ENCODE assay signal across 16 cellular contexts in genomic region chr3:14000556-14000955, GRCh38.
DNase-seq lines count a peak whose midpoint lies in the region; ATAC-seq, FAIRE-seq and TF ChIP-seq lines count a peak whose summit lies in the region.
"Had no signal": no experiment of that assay in that cellular context is flagged by ENCODE, and none has a peak within 500 bp of the region (broad histone marks: within the 10 kb centered on the region; RNA-seq: fewer than 3 reads in every experiment).

No MANE protein-coding gene starts in this region.

- H3K4me3 ChIP-seq in A673 (ENCODE audit: low read depth, low read length, poor library complexity, severe bottlenecking) (no peak overlapping the region), astrocyte (ENCODE audit: insufficient read depth, low read depth, low read length) (no peak overlapping the region), right lobe of liver (no peak overlapping the region)
- H3K4me3 ChIP-seq: A549 had no signal

- no peaks in the 10 kb centered on the region for H4K20me1 ChIP-seq in astrocyte (ENCODE audit: insufficient read depth, low read length)

- H3K36me3 ChIP-seq in A673 (ENCODE audit: insufficient read depth, low read length, poor library complexity, severe bottlenecking), result no peaks in the 10 kb centered on the region
- H3K36me3 ChIP-seq in astrocyte (ENCODE audit: insufficient read depth, low read length), result no peaks in the 10 kb centered on the region
- no peaks in the 10 kb centered on the region for H3K36me3 ChIP-seq in right lobe of liver

- H3K4me3 Mint-ChIP-seq in HFFc6, result no peak overlapping the region; the same call in 1 of the 2 replicates
- no peak overlapping the region for H3K4me3 Mint-ChIP-seq in astrocyte (ENCODE audit: unreplicated experiment)
- no peak overlapping the region for H3K4me3 Mint-ChIP-seq in activated CD4-positive, alpha-beta memory T cell treated with anti-CD3 and anti-CD28 coated beads, Interleukin-2, amount 10 ng/mL, durations not matched to agents 7 days and 5 days

- TF ChIP-seq POLR2A in right lobe of liver (IDR thresholded peaks at IDR 0.05), result no peak

- H3K27me3 Mint-ChIP-seq in HFFc6 (ENCODE audit: insufficient read depth) (peaks cover 2% of the 10 kb centered on the region; the same call in 1 of the 2 replicates), astrocyte (ENCODE audit: low read depth, unreplicated experiment) (peaks cover 8% of the 10 kb centered on the region)
- H3K27me3 Mint-ChIP-seq in activated CD4-positive, alpha-beta memory T cell treated with anti-CD3 and anti-CD28 coated beads, Interleukin-2, amount 10 ng/mL, durations not matched to agents 7 days and 5 days, result peaks cover 1% of the 10 kb centered on the region

- H3K27me3 ChIP-seq in A673 (replicated peaks; ENCODE audit: insufficient read depth, low read depth, low read length, poor library complexity), result no peaks in the 10 kb centered on the region
- no peaks in the 10 kb centered on the region for H3K27me3 ChIP-seq in astrocyte (ENCODE audit: insufficient read depth, low read length)
- H3K27me3 ChIP-seq in right lobe of liver, result no peaks in the 10 kb centered on the region

- H3K79me2 ChIP-seq in astrocyte (ENCODE audit: insufficient read depth, low read length), result no peaks in the 10 kb centered on the region

- no TSS peak for BruUV-seq in A673 (replicated peaks; lab: Mats Ljungman, UMichigan)

- 39% methylated on average over 2 of the region's 2 CpGs for WGBS in right lobe of liver (ENCODE audit: insufficient coverage, low coverage, low lambda C conversion rate, missing lambda C conversion rate)

- intact Hi-C loops in A673 (cut with micrococcal nuclease; ENCODE audit: unreplicated experiment) (no loop called here), right lobe of liver (cut with DNase I) (no loop called here)

- DNase-seq in A673 (ENCODE audit: low spot score), result peak; percentile 37
- DNase-seq in HFFc6, result no peak
- no peak for DNase-seq in astrocyte (ENCODE audit: low read depth)
- DNase-seq in foreskin melanocyte, result peak; percentile 87
- no peak for DNase-seq in activated CD4-positive, alpha-beta memory T cell treated with anti-CD3 and anti-CD28 coated beads, Interleukin-2, amount 10 ng/mL, durations not matched to agents 7 days and 5 days
- DNase-seq in right lobe of liver, result no peak
- DNase-seq: Kasumi-1, MV-4-11, NCI-H1417, NCI-H187 treated with DMSO at 0.1 percent for 48 hours, NCI-H2171, NCI-H446, NCI-H69 had no signal

- H3K27ac Mint-ChIP-seq in HFFc6, result peak overlapping the region; percentile 55; the same call in 1 of the 2 replicates
- peak overlapping the region; percentile 75 for H3K27ac Mint-ChIP-seq in astrocyte (ENCODE audit: unreplicated experiment)
- no peak overlapping the region for H3K27ac Mint-ChIP-seq in activated CD4-positive, alpha-beta memory T cell treated with anti-CD3 and anti-CD28 coated beads, Interleukin-2, amount 10 ng/mL, durations not matched to agents 7 days and 5 days

- TF ChIP-seq CTCF in A673 (conservative IDR thresholded peaks at IDR 0.05; ENCODE audit: low read depth, low read length) (no peak), HFFc6 (IDR thresholded peaks at IDR 0.05) (no peak), astrocyte (IDR thresholded peaks at IDR 0.05; ENCODE audit: insufficient read depth, low read depth, low read length) (no peak), right lobe of liver (IDR thresholded peaks at IDR 0.05) (no peak)

- ATAC-seq in right lobe of liver (no peak), GM21723 (IDR thresholded peaks at IDR 0.05; ENCODE audit: unreplicated experiment) (no peak)
- ATAC-seq: A549 had no signal

- H3K9me3 Mint-ChIP-seq in HFFc6 (peaks cover 5% of the 10 kb centered on the region), astrocyte (ENCODE audit: unreplicated experiment) (peaks cover 8% of the 10 kb centered on the region)
- H3K9me3 Mint-ChIP-seq in activated CD4-positive, alpha-beta memory T cell treated with anti-CD3 and anti-CD28 coated beads, Interleukin-2, amount 10 ng/mL, durations not matched to agents 7 days and 5 days, result peaks cover 5% of the 10 kb centered on the region

- H3K9me3 ChIP-seq in A673 (ENCODE audit: low read depth, low read length, poor library complexity, severe bottlenecking), result no peaks in the 10 kb centered on the region
- H3K9me3 ChIP-seq in astrocyte (ENCODE audit: insufficient read depth, low read depth, low read length), result no peaks in the 10 kb centered on the region
- no peaks in the 10 kb centered on the region for H3K9me3 ChIP-seq in right lobe of liver
- H3K9me3 ChIP-seq: A549 had no signal

- H3K4me1 ChIP-seq in A673 (ENCODE audit: insufficient read depth, low read length, poor library complexity, severe bottlenecking) (peaks cover 9% of the 10 kb centered on the region), astrocyte (ENCODE audit: insufficient read depth, low read length) (no peaks in the 10 kb centered on the region), right lobe of liver (no peaks in the 10 kb centered on the region)
- H3K4me1 ChIP-seq: A549 had no signal

- H3K27ac ChIP-seq in A673 (ENCODE audit: low read depth, low read length, poor library complexity, severe bottlenecking), result peak overlapping the region; percentile 22
- H3K27ac ChIP-seq in astrocyte (ENCODE audit: low read depth, low read length), result no peak overlapping the region
- no peak overlapping the region for H3K27ac ChIP-seq in right lobe of liver
- H3K27ac ChIP-seq: A549, C4-2B had no signal

- CTCF ChIA-PET in A673 (lab: Charles Lee), result no interaction called here
- CTCF ChIA-PET in activated CD4-positive, alpha-beta memory T cell treated with anti-CD3 and anti-CD28 coated beads, Interleukin-2, amount 10 ng/mL, durations not matched to agents 7 days and 5 days (lab: Charles Lee), result no interaction called here

- no peak for FAIRE-seq in astrocyte (lab: Jason Lieb, UNC)
- FAIRE-seq: A549 had no signal

- H3K36me3 Mint-ChIP-seq in HFFc6 (ENCODE audit: low read depth) (no peaks in the 10 kb centered on the region), astrocyte (ENCODE audit: low read depth, unreplicated experiment) (no peaks in the 10 kb centered on the region)
- no peaks in the 10 kb centered on the region for H3K36me3 Mint-ChIP-seq in activated CD4-positive, alpha-beta memory T cell treated with anti-CD3 and anti-CD28 coated beads, Interleukin-2, amount 10 ng/mL, durations not matched to agents 7 days and 5 days (ENCODE audit: low read depth)

- H3K4me1 Mint-ChIP-seq in HFFc6 (ENCODE audit: low read depth) (peaks cover 17% of the 10 kb centered on the region), astrocyte (ENCODE audit: low read depth, unreplicated experiment) (peaks cover 8% of the 10 kb centered on the region)
- H3K4me1 Mint-ChIP-seq in activated CD4-positive, alpha-beta memory T cell treated with anti-CD3 and anti-CD28 coated beads, Interleukin-2, amount 10 ng/mL, durations not matched to agents 7 days and 5 days, result no peaks in the 10 kb centered on the region

- no peak overlapping the region for H3K9ac ChIP-seq in astrocyte (ENCODE audit: low read length)

- no peak overlapping the region for H3K4me2 ChIP-seq in astrocyte (ENCODE audit: low read length)
- H3K4me2 ChIP-seq: A549 had no signal

- POLR2A ChIA-PET in A673 (lab: Charles Lee; ENCODE audit: low non-redundant PET), result no interaction called here
- POLR2A ChIA-PET in activated CD4-positive, alpha-beta memory T cell treated with anti-CD3 and anti-CD28 coated beads, Interleukin-2, amount 10 ng/mL, durations not matched to agents 7 days and 5 days (lab: Charles Lee), result no interaction called here

- H2AFZ ChIP-seq in astrocyte (ENCODE audit: low read depth, low read length), result no peak overlapping the region

Comparison
In these comparisons a context has a peak if more than half of its experiments do, and no peak if none do; other contexts are left out.
1. DNase-seq: peak in A673 (single experiment) and foreskin melanocyte (single experiment); none in HFFc6 (single experiment), astrocyte (single experiment), activated CD4-positive, alpha-beta memory T cell treated with anti-CD3 and anti-CD28 coated beads, Interleukin-2, amount 10 ng/mL, durations not matched to agents 7 days and 5 days (single experiment) and right lobe of liver (0 of 3).